In the genomic region with DNA sequence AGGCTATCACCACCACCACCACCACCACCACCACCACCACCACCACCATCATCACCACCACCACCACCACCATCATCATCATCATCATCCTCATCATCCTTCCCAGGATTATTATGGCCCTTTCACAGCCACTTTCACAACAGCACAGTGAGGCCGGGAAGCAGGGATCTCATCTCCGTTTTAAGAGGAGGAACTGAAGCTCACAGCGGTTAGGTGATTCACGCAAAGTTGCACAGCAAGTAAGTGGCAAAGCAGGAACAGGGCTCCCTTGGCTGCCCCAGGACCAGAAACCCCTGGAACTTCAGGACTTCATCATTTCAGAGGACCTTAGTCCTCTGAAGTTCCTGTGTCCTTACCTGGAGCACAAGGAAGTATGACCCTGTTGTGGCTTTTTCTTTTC, we compare ENCODE assay signal across 15 cellular contexts. TPM values are rescaled to one million over a fixed set of nuclear protein-coding genes. Genes with fewer than 3 reads are reported as not detected.
A peak's percentile ranks its signal among the peaks of the same experiment; 100 is the strongest.
DNase-seq lines count a peak whose midpoint lies in the region; ATAC-seq and TF ChIP-seq lines count a peak whose summit lies in the region.
"Had no signal": no experiment of that assay in that cellular context is flagged by ENCODE, and none has a peak within 500 bp of the region (broad histone marks: within the 10 kb centered on the region; RNA-seq: fewer than 3 reads in every experiment).

No MANE protein-coding gene starts in this region.

- no peak overlapping the region for H3K27ac ChIP-seq in CD4-positive, alpha-beta T cell (ENCODE audit: low read depth, low read length)
- H3K27ac ChIP-seq: ovary had no signal

- TF ChIP-seq CTCF in CD4-positive, alpha-beta T cell (IDR thresholded peaks at IDR 0.05), result no peak

- ATAC-seq in CD4-positive, alpha-beta T cell (ENCODE audit: poor library complexity), result no peak
- ATAC-seq in activated T-helper 17 cell treated with anti-CD3 and anti-CD28 coated beads, Interleukin-2, amount 50 U/mL, for 72 hours (replicated peaks), result no peak
- ATAC-seq in stimulated activated effector memory CD8-positive, alpha-beta T cell treated with anti-CD3 and anti-CD28 coated beads, Interleukin-12 subunit alpha, Interleukin-12 subunit beta, amount 100 ng/mL, for 72 hours, result no peak
- ATAC-seq in HG02678 (IDR thresholded peaks at IDR 0.05; ENCODE audit: unreplicated experiment), result no peak
- no peak for ATAC-seq in HG02623 (IDR thresholded peaks at IDR 0.05; ENCODE audit: unreplicated experiment)

- POLR2A ChIA-PET in CD4-positive, alpha-beta T cell (lab: Charles Lee), result interaction anchor here (1.0 to 1.9 kb wide), 3 partner anchors 10 to 216 kb away, joined by 3 to 23 read pairs (median 5); a partner anchor contains a TSS

- no peaks in the 10 kb centered on the region for H3K36me3 Mint-ChIP-seq in CD4-positive, alpha-beta T cell (ENCODE audit: low read depth)
- H3K36me3 Mint-ChIP-seq in IgD-negative memory B cell, result peaks cover 2% of the 10 kb centered on the region
- H3K36me3 Mint-ChIP-seq in activated T-helper 17 cell treated with anti-CD3 and anti-CD28 coated beads, Interleukin-2, amount 50 U/mL, for 72 hours (ENCODE audit: low read depth), result no peaks in the 10 kb centered on the region
- no peaks in the 10 kb centered on the region for H3K36me3 Mint-ChIP-seq in stimulated activated effector memory CD8-positive, alpha-beta T cell treated with anti-CD3 and anti-CD28 coated beads, Interleukin-12 subunit alpha, Interleukin-12 subunit beta, amount 100 ng/mL, for 72 hours
- H3K36me3 Mint-ChIP-seq: T-cell had no signal

- no peaks in the 10 kb centered on the region for H3K9me3 ChIP-seq in CD4-positive, alpha-beta T cell (ENCODE audit: control insufficient read depth, low read length)
- H3K9me3 ChIP-seq: ovary had no signal

- H3K27ac Mint-ChIP-seq in CD4-positive, alpha-beta T cell, result peak overlapping the region; percentile 85
- H3K27ac Mint-ChIP-seq in IgD-negative memory B cell, result peak overlapping the region in 1 of 3 donors; percentile 54
- no peak overlapping the region for H3K27ac Mint-ChIP-seq in activated T-helper 17 cell treated with anti-CD3 and anti-CD28 coated beads, Interleukin-2, amount 50 U/mL, for 72 hours
- peak overlapping the region; percentile 34 for H3K27ac Mint-ChIP-seq in stimulated activated effector memory CD8-positive, alpha-beta T cell treated with anti-CD3 and anti-CD28 coated beads, Interleukin-12 subunit alpha, Interleukin-12 subunit beta, amount 100 ng/mL, for 72 hours

- H3K4me3 Mint-ChIP-seq in CD4-positive, alpha-beta T cell, result no peak overlapping the region
- H3K4me3 Mint-ChIP-seq in IgD-negative memory B cell, result peak overlapping the region in 3 of 4 donors; percentile 16 to 82 (median 65)
- peak overlapping the region; percentile 35 for H3K4me3 Mint-ChIP-seq in activated T-helper 17 cell treated with anti-CD3 and anti-CD28 coated beads, Interleukin-2, amount 50 U/mL, for 72 hours
- H3K4me3 Mint-ChIP-seq in stimulated activated effector memory CD8-positive, alpha-beta T cell treated with anti-CD3 and anti-CD28 coated beads, Interleukin-12 subunit alpha, Interleukin-12 subunit beta, amount 100 ng/mL, for 72 hours, result no peak overlapping the region

- H3K27me3 ChIP-seq in CD4-positive, alpha-beta T cell (ENCODE audit: control insufficient read depth, insufficient read depth, low read length), result no peaks in the 10 kb centered on the region
- H3K27me3 ChIP-seq: ovary had no signal

- H3K27me3 Mint-ChIP-seq in CD4-positive, alpha-beta T cell, result no peaks in the 10 kb centered on the region
- H3K27me3 Mint-ChIP-seq in IgD-negative memory B cell, result no peaks in the 10 kb centered on the region
- no peaks in the 10 kb centered on the region for H3K27me3 Mint-ChIP-seq in activated T-helper 17 cell treated with anti-CD3 and anti-CD28 coated beads, Interleukin-2, amount 50 U/mL, for 72 hours
- H3K27me3 Mint-ChIP-seq: T-cell had no signal

- intact Hi-C loops in CD4-positive, alpha-beta T cell (cut with DNase I, micrococcal nuclease), result loop anchor here in 1 of 2 experiments (10.0 kb wide), 1 partner anchor 219 kb away; a partner anchor contains a TSS

- no peaks in the 10 kb centered on the region for H3K9me3 Mint-ChIP-seq in CD4-positive, alpha-beta T cell
- H3K9me3 Mint-ChIP-seq in IgD-negative memory B cell, result no peaks in the 10 kb centered on the region
- H3K9me3 Mint-ChIP-seq in activated T-helper 17 cell treated with anti-CD3 and anti-CD28 coated beads, Interleukin-2, amount 50 U/mL, for 72 hours, result no peaks in the 10 kb centered on the region
- H3K9me3 Mint-ChIP-seq in stimulated activated effector memory CD8-positive, alpha-beta T cell treated with anti-CD3 and anti-CD28 coated beads, Interleukin-12 subunit alpha, Interleukin-12 subunit beta, amount 100 ng/mL, for 72 hours, result no peaks in the 10 kb centered on the region
- H3K9me3 Mint-ChIP-seq: activated naive CD4-positive, alpha-beta T cell treated with anti-CD3 and anti-CD28 coated beads for 36 hours; T-cell had no signal

- CTCF ChIA-PET in CD4-positive, alpha-beta T cell (lab: Charles Lee), result interaction anchor here (0.6 kb wide), 1 partner anchor 527 kb away, joined by 3 read pairs; no protein-coding TSS in a partner anchor

- peaks cover 19% of the 10 kb centered on the region for H3K4me1 Mint-ChIP-seq in CD4-positive, alpha-beta T cell (ENCODE audit: low read depth)
- peaks cover 18 to 33% (median 29%) of the 10 kb centered on the region in 3 donors for H3K4me1 Mint-ChIP-seq in IgD-negative memory B cell
- H3K4me1 Mint-ChIP-seq in activated T-helper 17 cell treated with anti-CD3 and anti-CD28 coated beads, Interleukin-2, amount 50 U/mL, for 72 hours, result no peaks in the 10 kb centered on the region
- peaks cover 6% of the 10 kb centered on the region for H3K4me1 Mint-ChIP-seq in stimulated activated effector memory CD8-positive, alpha-beta T cell treated with anti-CD3 and anti-CD28 coated beads, Interleukin-12 subunit alpha, Interleukin-12 subunit beta, amount 100 ng/mL, for 72 hours

- no peak for DNase-seq in CD4-positive, alpha-beta T cell
- no peak for DNase-seq in stimulated activated effector memory CD8-positive, alpha-beta T cell treated with anti-CD3 and anti-CD28 coated beads, Interleukin-12 subunit alpha, Interleukin-12 subunit beta, amount 100 ng/mL, for 72 hours (ENCODE audit: low spot score in 2 of 2)
- DNase-seq in SW480 (ENCODE audit: low spot score), result no peak
- DNase-seq: AML-193; DMS53; effector CD4-positive, alpha-beta T cell; NCI-H2081 treated with DMSO at 0.1 percent for 48 hours; NCI-H748 treated with DMSO at 0.1 percent for 48 hours had no signal

RNA-seq across cellular contexts. Expression of a gene that starts 26.8 kb away (rescaled TPM):
- 1 to 10 TPM; 5.4 to 6.1 TPM for total RNA-seq in CD4-positive, alpha-beta T cell
- polyA plus RNA-seq in IgD-negative memory B cell, result 36.9 TPM
- total RNA-seq in activated T-helper 17 cell treated with anti-CD3 and anti-CD28 coated beads, Interleukin-2, amount 50 U/mL, for 72 hours, result 10 to 100 TPM; 39.4 to 59.5 TPM

RNA-seq across cellular contexts. Expression of a gene that starts 30.8 kb away (rescaled TPM):
- 10 to 100 TPM; 39.5 to 40.8 TPM for total RNA-seq in CD4-positive, alpha-beta T cell
- polyA plus RNA-seq in IgD-negative memory B cell, result 53.7 TPM
- total RNA-seq in activated T-helper 17 cell treated with anti-CD3 and anti-CD28 coated beads, Interleukin-2, amount 50 U/mL, for 72 hours, result 100 to 1,000 TPM; 138 to 163 TPM

Comparison
In these comparisons a context has a peak if more than half of its experiments do, and no peak if none do; other contexts are left out.
1. H3K4me3 Mint-ChIP-seq: peak in IgD-negative memory B cell (3 of 4) and activated T-helper 17 cell treated with anti-CD3 and anti-CD28 coated beads, Interleukin-2, amount 50 U/mL, for 72 hours (single experiment); none in CD4-positive, alpha-beta T cell (single experiment) and stimulated activated effector memory CD8-positive, alpha-beta T cell treated with anti-CD3 and anti-CD28 coated beads, Interleukin-12 subunit alpha, Interleukin-12 subunit beta, amount 100 ng/mL, for 72 hours (single experiment).
2. RNA of a gene that starts 26.8 kb away (total RNA-seq): 39.4 to 59.5 TPM in activated T-helper 17 cell treated with anti-CD3 and anti-CD28 coated beads, Interleukin-2, amount 50 U/mL, for 72 hours; 5.4 to 6.1 TPM in CD4-positive, alpha-beta T cell; every median in the first group is over 4 times any median in the second.